12 cellular contexts compared by ENCODE assay signal in genomic region chr4:128583753-128584712, GRCh38.
DNase-seq lines count a peak whose midpoint lies in the region; ATAC-seq, FAIRE-seq and TF ChIP-seq lines count a peak whose summit lies in the region.
"Had no signal": no experiment of that assay in that cellular context is flagged by ENCODE, and none has a peak within 500 bp of the region (broad histone marks: within the 10 kb centered on the region; RNA-seq: fewer than 3 reads in every experiment).

No MANE protein-coding gene starts in this region.

- TF ChIP-seq POLR2A in body of pancreas (IDR thresholded peaks at IDR 0.05) = peak in 2 of 3 donors; percentile 78

- H3K36me3 ChIP-seq in body of pancreas (replicated peaks in 1 of 2; ENCODE audit: insufficient read depth in 1 of 2, low read depth in 2 of 2) = no peaks in the 10 kb centered on the region

- H3K9me3 ChIP-seq in body of pancreas = no peaks in the 10 kb centered on the region

- H3K4me1 ChIP-seq in body of pancreas = peaks cover 56% of the 10 kb centered on the region

- intact Hi-C loops in Right ventricle myocardium inferior (cut with DNase I) = no loop called here
- intact Hi-C loops in cardiac septum (cut with DNase I) = no loop called here
- intact Hi-C loops in body of pancreas (cut with DNase I) = no loop called here

- WGBS in body of pancreas, 2 donors = 29 to 31% methylated on average over 7 of the region's 7 CpGs

- peak; percentile 75 for DNase-seq in Right ventricle myocardium inferior (ENCODE audit: missing footprints)
- no peak for DNase-seq in cardiac septum (ENCODE audit: low spot score)
- peak; percentile 94 to 97 (median 96) for DNase-seq in body of pancreas
- no peak for DNase-seq in urothelium cell line (ENCODE audit: low spot score)
- DNase-seq in activated T-cell treated with anti-CD3 and anti-CD28 coated beads, Interleukin-2, amount 50 U/mL, for 1 hour = no peak
- DNase-seq in SK-N-DZ (ENCODE audit: low spot score) = no peak
- no peak for DNase-seq in NCI-H2081 treated with DMSO at 0.1 percent for 48 hours (lab: John Stamatoyannopoulos, UW)
- DNase-seq: activated CD8-positive, alpha-beta memory T cell treated with anti-CD3 and anti-CD28 coated beads, Interleukin-2, amount 50 U/mL, for 48 hours; NCI-H146; stimulated activated CD4-positive, alpha-beta T cell treated with anti-CD3 and anti-CD28 coated beads, Interleukin-1b, Interleukin-23, amount 100 ng/mL, for 48 hours had no signal

- ATAC-seq in Right ventricle myocardium inferior (peak; percentile 90), body of pancreas (peak; percentile 96)
- ATAC-seq: activated naive CD4-positive, alpha-beta T cell treated with anti-CD3 and anti-CD28 coated beads, Interleukin-2, amount 50 U/mL, for 72 hours had no signal

- H3K27me3 ChIP-seq in body of pancreas = no peaks in the 10 kb centered on the region

- H3K4me3 ChIP-seq in body of pancreas = no peak overlapping the region

- peak in 3 of 7 experiments; percentile 9 to 22 (median 22) for TF ChIP-seq CTCF in body of pancreas (IDR thresholded peaks at IDR 0.05)

- H3K27ac ChIP-seq in body of pancreas = peak overlapping the region; percentile 65 to 98 (median 92)

- FAIRE-seq in islet of Langerhans (lab: Jason Lieb, UNC) (peak; percentile 95), urothelium cell line (lab: Jason Lieb, UNC) (peak; percentile 32)

Comparison
In these comparisons a context has a peak if more than half of its experiments do, and no peak if none do; other contexts are left out.
1. DNase-seq: peak in Right ventricle myocardium inferior (single experiment) and body of pancreas (4 of 4); none in cardiac septum (single experiment), urothelium cell line (single experiment), activated T-cell treated with anti-CD3 and anti-CD28 coated beads, Interleukin-2, amount 50 U/mL, for 1 hour (single experiment), SK-N-DZ (single experiment) and NCI-H2081 treated with DMSO at 0.1 percent for 48 hours (single experiment).